Comparison of ENCODE assay signal across 20 cellular contexts in the genomic region with DNA sequence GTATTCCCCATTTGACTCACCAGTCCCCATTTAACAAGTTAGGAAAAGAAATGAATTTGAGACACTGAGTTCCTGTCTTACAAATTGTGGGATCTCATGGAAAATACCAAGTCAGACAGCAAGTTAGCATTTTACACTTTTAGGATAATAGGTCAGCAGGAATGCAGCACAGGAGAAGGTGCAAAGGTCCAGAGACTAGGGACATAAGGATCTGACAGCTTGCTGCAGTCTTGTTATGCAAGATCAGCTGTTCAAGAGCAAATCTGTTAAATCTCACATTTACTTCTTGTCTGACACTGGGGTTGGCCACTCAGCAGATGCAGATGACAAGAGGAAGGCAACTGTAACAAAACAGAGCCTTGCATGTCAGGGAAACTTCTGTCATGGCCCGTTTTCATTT.
"Had no signal": no experiment of that assay in that cellular context is flagged by ENCODE, and none has a peak within 500 bp of the region (broad histone marks: within the 10 kb centered on the region; RNA-seq: fewer than 3 reads in every experiment).

No MANE protein-coding gene starts in this region.

- H3K4me3 ChIP-seq: body of pancreas, coronary artery, tibial artery had no signal

- H3K4me1 Mint-ChIP-seq: activated B cell treated with CpG ODN at 0.5 μM for 24 hours had no signal

- FAIRE-seq: TTC549, urothelium cell line had no signal

- ATAC-seq: body of pancreas, esophagus mucosa had no signal

- DNase-seq: activated B cell treated with CpG ODN at 0.5 μM for 24 hours; activated CD4-positive, alpha-beta T cell treated with anti-CD3 and anti-CD28 coated beads, Interleukin-2, amount 10 ng/mL, durations not matched to agents 24 days and 14 days; activated CD8-positive, alpha-beta memory T cell treated with anti-CD3 and anti-CD28 coated beads, Interleukin-2, amount 50 U/mL, for 48 hours; activated gamma-delta T cell treated with Interleukin-2 at 50 U/mL for 16 hours; amygdala; body of pancreas; caudate nucleus; hypothalamus; kidney; retina; stimulated activated CD4-positive, alpha-beta T cell treated with anti-CD3 and anti-CD28 coated beads, Interleukin-15, amount 100 ng/mL, for 24 hours; stimulated activated CD4-positive, alpha-beta T cell treated with anti-CD3 and anti-CD28 coated beads, Interleukin-4, amount 100 ng/mL, for 1 hour; stimulated activated naive CD4-positive, alpha-beta T cell; tibial artery had no signal

- H3K9me3 ChIP-seq: body of pancreas, tibial artery had no signal

- H3K27me3 Mint-ChIP-seq: activated CD4-positive, alpha-beta T cell treated with anti-CD3 and anti-CD28 coated beads, Interleukin-2, amount 10 ng/mL, durations not matched to agents 24 days and 14 days had no signal

- H3K4me3 Mint-ChIP-seq: activated B cell treated with CpG ODN at 0.5 μM for 24 hours; activated CD4-positive, alpha-beta T cell treated with anti-CD3 and anti-CD28 coated beads, Interleukin-2, amount 10 ng/mL, durations not matched to agents 24 days and 14 days; activated naive CD8-positive, alpha-beta T cell; mesothelial cell of epicardium had no signal

- H3K36me3 ChIP-seq: tibial artery had no signal

- H3K4me1 ChIP-seq: body of pancreas, tibial artery had no signal

- H3K27ac ChIP-seq: body of pancreas, coronary artery, tibial artery had no signal

- H3K9me3 Mint-ChIP-seq: activated B cell treated with CpG ODN at 0.5 μM for 24 hours; activated CD4-positive, alpha-beta T cell treated with anti-CD3 and anti-CD28 coated beads, Interleukin-2, amount 10 ng/mL, durations not matched to agents 24 days and 14 days had no signal

- H3K27me3 ChIP-seq: body of pancreas, tibial artery had no signal

- H3K27ac Mint-ChIP-seq: activated B cell treated with CpG ODN at 0.5 μM for 24 hours; activated CD4-positive, alpha-beta T cell treated with anti-CD3 and anti-CD28 coated beads, Interleukin-2, amount 10 ng/mL, durations not matched to agents 24 days and 14 days; activated naive CD8-positive, alpha-beta T cell; mesothelial cell of epicardium had no signal

- H3K36me3 Mint-ChIP-seq: activated naive CD8-positive, alpha-beta T cell; mesothelial cell of epicardium had no signal
